Comparison of ENCODE assay signal across 8 cellular contexts in genomic region chr4:102867278-102868152, GRCh38. TPM values are rescaled to one million over a fixed set of nuclear protein-coding genes. Genes with fewer than 3 reads are reported as not detected.
DNase-seq lines count a peak whose midpoint lies in the region; ATAC-seq and TF ChIP-seq lines count a peak whose summit lies in the region.

No MANE protein-coding gene starts in this region.

- DNase-seq in Caco-2 (no peak), mesenchymal stem cell (no peak), nucleus accumbens (lab: John Stamatoyannopoulos, UW) (no peak), posterior vena cava (ENCODE audit: low spot score) (no peak), GDM1 (lab: John Stamatoyannopoulos, UW) (no peak)
- DNase-seq in activated naive CD8-positive, alpha-beta T cell treated with anti-CD3 and anti-CD28 coated beads, Interleukin-2, amount 10 ng/mL, durations not matched to agents 7 days and 5 days, result no peak

- no peak overlapping the region for H2BK15ac ChIP-seq in mesenchymal stem cell (ENCODE audit: low read depth, poor library complexity, severe bottlenecking)

- H3K27me3 ChIP-seq in Caco-2 (replicated peaks; ENCODE audit: control insufficient read depth, insufficient read depth, low read length) (no peaks in the 10 kb centered on the region), HUES6 (ENCODE audit: control insufficient read depth, insufficient read depth, low read length) (no peaks in the 10 kb centered on the region), mesenchymal stem cell (ENCODE audit: control insufficient read depth in 1 of 2, insufficient read depth in 1 of 2, low read length in 2 of 2) (no peaks in the 10 kb centered on the region)

- H2AFZ ChIP-seq in mesenchymal stem cell (ENCODE audit: low read depth, low read length), result no peak overlapping the region

- no peaks in the 10 kb centered on the region for H3K9me3 Mint-ChIP-seq in Caco-2 (ENCODE audit: unreplicated experiment)
- peaks cover 4% of the 10 kb centered on the region for H3K9me3 Mint-ChIP-seq in activated naive CD8-positive, alpha-beta T cell treated with anti-CD3 and anti-CD28 coated beads, Interleukin-2, amount 10 ng/mL, durations not matched to agents 7 days and 5 days

- no peak overlapping the region for H3K4ac ChIP-seq in mesenchymal stem cell (ENCODE audit: low read depth in 1 of 2, low read length in 2 of 2)

- no peak overlapping the region for H2BK5ac ChIP-seq in mesenchymal stem cell (ENCODE audit: low read depth, low read length, poor library complexity, severe bottlenecking)

- peaks cover 6% of the 10 kb centered on the region for H3K79me1 ChIP-seq in mesenchymal stem cell (replicated peaks; ENCODE audit: low read length, poor library complexity, severe bottlenecking)

- H3K14ac ChIP-seq in mesenchymal stem cell (ENCODE audit: low read length in 2 of 2), result no peak overlapping the region

- peak overlapping the region; percentile 97 for H3K4me3 Mint-ChIP-seq in Caco-2 (ENCODE audit: unreplicated experiment)
- H3K4me3 Mint-ChIP-seq in activated naive CD8-positive, alpha-beta T cell treated with anti-CD3 and anti-CD28 coated beads, Interleukin-2, amount 10 ng/mL, durations not matched to agents 7 days and 5 days, result peak overlapping the region; percentile 95

- no peak overlapping the region for H2AK5ac ChIP-seq in mesenchymal stem cell (ENCODE audit: low read length, severe bottlenecking)

- 95% methylated on average over 10 of the region's 12 CpGs for WGBS in mesenchymal stem cell

- H3K4me2 ChIP-seq in mesenchymal stem cell (ENCODE audit: low read length, poor library complexity, severe bottlenecking), result no peak overlapping the region

- H4K91ac ChIP-seq in mesenchymal stem cell (ENCODE audit: low read length), result no peak overlapping the region

- intact Hi-C loops in Caco-2 (cut with micrococcal nuclease; ENCODE audit: unreplicated experiment), result loop anchor here (2.0 to 5.0 kb wide), 4 partner anchors 140 to 437 kb away; no protein-coding TSS in a partner anchor
- intact Hi-C loops in posterior vena cava (cut with DNase I), result loop anchor here in 1 of 2 donors (5.0 kb wide), 1 partner anchor 40 kb away; the partner anchor contains the start of gene UBE2D3

- peaks cover 6% of the 10 kb centered on the region for H3K4me1 Mint-ChIP-seq in Caco-2 (ENCODE audit: low read depth, unreplicated experiment)
- peaks cover 46% of the 10 kb centered on the region for H3K4me1 Mint-ChIP-seq in activated naive CD8-positive, alpha-beta T cell treated with anti-CD3 and anti-CD28 coated beads, Interleukin-2, amount 10 ng/mL, durations not matched to agents 7 days and 5 days

- no peak overlapping the region for H2BK12ac ChIP-seq in mesenchymal stem cell (ENCODE audit: low read length in 2 of 2)

- CTCF ChIA-PET in Caco-2 (lab: Charles Lee), result interaction anchor here (1.8 kb wide), 1 partner anchor 40 kb away, joined by 5 read pairs; the partner anchor contains the start of gene UBE2D3

- ATAC-seq in activated naive CD8-positive, alpha-beta T cell treated with anti-CD3 and anti-CD28 coated beads, Interleukin-2, amount 10 ng/mL, durations not matched to agents 7 days and 5 days (ENCODE audit: low read depth), result no peak
- no peak for ATAC-seq in HG03159 (IDR thresholded peaks at IDR 0.05; ENCODE audit: unreplicated experiment)

- H3K36me3 ChIP-seq in Caco-2 (ENCODE audit: control insufficient read depth, insufficient read depth, low read length), result no peaks in the 10 kb centered on the region
- H3K36me3 ChIP-seq in HUES6 (ENCODE audit: control insufficient read depth, insufficient read depth, low read length), result no peaks in the 10 kb centered on the region
- H3K36me3 ChIP-seq in mesenchymal stem cell (ENCODE audit: control insufficient read depth in 1 of 2, insufficient read depth in 2 of 2, low read depth in 1 of 2, low read length in 2 of 2), result no peaks in the 10 kb centered on the region

- H3K23ac ChIP-seq in mesenchymal stem cell (ENCODE audit: low read length in 2 of 2), result no peak overlapping the region

- POLR2A ChIA-PET in Caco-2 (lab: Charles Lee), result interaction anchor here (0.6 to 2.9 kb wide), 2 partner anchors 39 to 56 kb away, joined by 3 to 72 read pairs; partner anchors contain the start of gene UBE2D3
- POLR2A ChIA-PET in activated naive CD8-positive, alpha-beta T cell treated with anti-CD3 and anti-CD28 coated beads, Interleukin-2, amount 10 ng/mL, durations not matched to agents 7 days and 5 days (lab: Charles Lee), result interaction anchor here (0.6 to 5.4 kb wide), 10 partner anchors 7 to 210 kb away, joined by 3 to 226 read pairs (median 3); partner anchors contain the start of genes SLC9B2 and UBE2D3

- H3K36me3 Mint-ChIP-seq in Caco-2 (ENCODE audit: insufficient read depth, unreplicated experiment), result peaks cover 17% of the 10 kb centered on the region
- peaks cover 33% of the 10 kb centered on the region for H3K36me3 Mint-ChIP-seq in activated naive CD8-positive, alpha-beta T cell treated with anti-CD3 and anti-CD28 coated beads, Interleukin-2, amount 10 ng/mL, durations not matched to agents 7 days and 5 days

- no peak overlapping the region for H3K18ac ChIP-seq in mesenchymal stem cell (ENCODE audit: low read depth in 1 of 2, low read length in 2 of 2)

- H3K27ac Mint-ChIP-seq in Caco-2 (ENCODE audit: unreplicated experiment), result peak overlapping the region; percentile 95
- H3K27ac Mint-ChIP-seq in activated naive CD8-positive, alpha-beta T cell treated with anti-CD3 and anti-CD28 coated beads, Interleukin-2, amount 10 ng/mL, durations not matched to agents 7 days and 5 days, result peak overlapping the region; percentile 98

- no peaks in the 10 kb centered on the region for H3K27me3 Mint-ChIP-seq in Caco-2 (ENCODE audit: insufficient read depth, unreplicated experiment)
- H3K27me3 Mint-ChIP-seq in activated naive CD8-positive, alpha-beta T cell treated with anti-CD3 and anti-CD28 coated beads, Interleukin-2, amount 10 ng/mL, durations not matched to agents 7 days and 5 days, result no peaks in the 10 kb centered on the region

- H3K9ac ChIP-seq in HUES6 (ENCODE audit: low read length) (peak overlapping the region; percentile 4), mesenchymal stem cell (ENCODE audit: low read length) (peak overlapping the region; percentile 95)

- no peak overlapping the region for H3K27ac ChIP-seq in HUES6 (ENCODE audit: low read depth, low read length)
- H3K27ac ChIP-seq in mesenchymal stem cell (ENCODE audit: low read length, poor library complexity, severe bottlenecking), result no peak overlapping the region

- no peak for TF ChIP-seq CTCF in Caco-2 (IDR thresholded peaks at IDR 0.05; ENCODE audit: insufficient read depth in 1 of 2, low read depth in 1 of 2, low read length in 1 of 2, severe bottlenecking in 1 of 2, unreplicated experiment in 1 of 2)

- H3K4me3 ChIP-seq in Caco-2 (ENCODE audit: low read depth, low read length), result peak overlapping the region; percentile 84
- peak overlapping the region; percentile 84 for H3K4me3 ChIP-seq in HUES6 (ENCODE audit: low read depth, low read length)
- H3K4me3 ChIP-seq in mesenchymal stem cell (ENCODE audit: insufficient read depth in 1 of 2, low read depth in 1 of 2, low read length in 2 of 2), result peak overlapping the region in 1 of 2 experiments; percentile 92

- H3K4me1 ChIP-seq in Caco-2 (0 out of 2 replicates have a peak, but pooled peaks cover 3% of the 10 kb centered on the region), HUES6 (ENCODE audit: control insufficient read depth, insufficient read depth, low read length) (peaks cover 7% of the 10 kb centered on the region; the same call in 1 of the 2 replicates), mesenchymal stem cell (ENCODE audit: control insufficient read depth, insufficient read depth, low read depth, low read length) (peaks cover 5% of the 10 kb centered on the region)

- BruUV-seq in Caco-2 (replicated peaks; lab: Mats Ljungman, UMichigan), result no TSS peak

- H3K9me3 ChIP-seq in Caco-2 (no peaks in the 10 kb centered on the region), HUES6 (ENCODE audit: control insufficient read depth, insufficient read depth, low read depth, low read length) (no peaks in the 10 kb centered on the region), mesenchymal stem cell (ENCODE audit: control insufficient read depth, low read length) (no peaks in the 10 kb centered on the region)

- no peak overlapping the region for H4K8ac ChIP-seq in mesenchymal stem cell (ENCODE audit: low read length)

- no peak overlapping the region for H2BK120ac ChIP-seq in mesenchymal stem cell (ENCODE audit: low read depth, low read length)

RNA-seq across cellular contexts. Expression of gene CISD2, which starts 1.3 kb away (rescaled TPM):
- total RNA-seq in Caco-2 (2022), result 54.0 and 58.6 TPM in 2 replicates
- 10 to 100 TPM; 25.2 to 28.5 TPM for total RNA-seq in activated naive CD8-positive, alpha-beta T cell treated with anti-CD3 and anti-CD28 coated beads, Interleukin-2, amount 10 ng/mL, durations not matched to agents 7 days and 5 days
- polyA plus RNA-seq in mesenchymal stem cell (2013, experiment 1 of 2), result 39.9 TPM
- polyA plus RNA-seq in mesenchymal stem cell (2013, experiment 2 of 2), result 43.0 TPM
- 10 to 100 TPM; 15.3 to 22.5 TPM for total RNA-seq in posterior vena cava

RNA-seq across cellular contexts. Expression of gene UBE2D3, which starts 40.2 kb away (rescaled TPM):
- 294 and 305 TPM in 2 replicates for total RNA-seq in Caco-2 (2022)
- total RNA-seq in activated naive CD8-positive, alpha-beta T cell treated with anti-CD3 and anti-CD28 coated beads, Interleukin-2, amount 10 ng/mL, durations not matched to agents 7 days and 5 days, result 100 to 1,000 TPM; 376 to 380 TPM
- 603 TPM for polyA plus RNA-seq in mesenchymal stem cell (2013, experiment 1 of 2)
- 627 TPM for polyA plus RNA-seq in mesenchymal stem cell (2013, experiment 2 of 2)
- 100 to 1,000 TPM; 216 to 257 TPM for total RNA-seq in posterior vena cava
